ENCODE assay signal across 21 cellular contexts in genomic region chr17:40629850-40630249, GRCh38. TPM values are rescaled to one million over a fixed set of nuclear protein-coding genes. Genes with fewer than 3 reads are reported as not detected.
DNase-seq lines count a peak whose midpoint lies in the region; ATAC-seq and TF ChIP-seq lines count a peak whose summit lies in the region.
"Had no signal": no experiment of that assay in that cellular context is flagged by ENCODE, and none has a peak within 500 bp of the region (broad histone marks: within the 10 kb centered on the region; RNA-seq: fewer than 3 reads in every experiment).

No MANE protein-coding gene starts in this region.

- no peaks in the 10 kb centered on the region for H3K79me2 ChIP-seq in MM.1S (ENCODE audit: low read length)

- peaks cover 43% of the 10 kb centered on the region for H3K4me1 ChIP-seq in MM.1S (ENCODE audit: low read length)

- H3K27ac ChIP-seq in MM.1S (ENCODE audit: low read length) = peak overlapping the region; percentile 63; the same call in 1 of the 2 replicates
- H3K27ac ChIP-seq: BLaER1 had no signal

- intact Hi-C loops in Calu3 (cut with micrococcal nuclease; ENCODE audit: unreplicated experiment) = no loop called here

- H3K36me3 Mint-ChIP-seq in activated T-cell treated with anti-CD3 and anti-CD28 coated beads, Interleukin-2, amount 50 U/mL, for 4 hours (ENCODE audit: insufficient read depth) = peaks cover 40% of the 10 kb centered on the region
- H3K36me3 Mint-ChIP-seq in Calu3 (ENCODE audit: insufficient read depth, unreplicated experiment) = peaks cover 83% of the 10 kb centered on the region
- H3K36me3 Mint-ChIP-seq in activated naive CD8-positive, alpha-beta T cell treated with anti-CD3 and anti-CD28 coated beads for 36 hours = peaks cover 20% of the 10 kb centered on the region

- peaks cover 18% of the 10 kb centered on the region; the same call in 1 of the 2 replicates for H3K36me3 ChIP-seq in MM.1S (replicated peaks; ENCODE audit: insufficient read depth, low read length)

- peak overlapping the region; percentile 48 for H3K4me2 ChIP-seq in MM.1S (ENCODE audit: low read depth, low read length)
- H3K4me2 ChIP-seq: BLaER1 had no signal

- H3K9me2 ChIP-seq in MM.1S (replicated peaks; ENCODE audit: insufficient read depth, low read length) = no peaks in the 10 kb centered on the region

- CTCF ChIA-PET in Calu3 (lab: Charles Lee) = interaction anchor here (1.0 to 12.5 kb wide), 11 partner anchors 14 to 232 kb away, joined by 3 to 262 read pairs (median 4); partner anchors contain the start of genes KRT222 and SMARCE1

- H4K20me1 ChIP-seq in MM.1S (ENCODE audit: insufficient read depth, low read length) = no peaks in the 10 kb centered on the region

- no peaks in the 10 kb centered on the region for H3K9me3 Mint-ChIP-seq in activated T-cell treated with anti-CD3 and anti-CD28 coated beads, Interleukin-2, amount 50 U/mL, for 4 hours
- H3K9me3 Mint-ChIP-seq in Calu3 (ENCODE audit: low read depth, unreplicated experiment) = no peaks in the 10 kb centered on the region
- H3K9me3 Mint-ChIP-seq in activated naive CD8-positive, alpha-beta T cell treated with anti-CD3 and anti-CD28 coated beads for 36 hours = no peaks in the 10 kb centered on the region
- H3K9me3 Mint-ChIP-seq: CD4-positive, alpha-beta T cell had no signal

- H3K4me3 Mint-ChIP-seq in activated T-cell treated with anti-CD3 and anti-CD28 coated beads, Interleukin-2, amount 50 U/mL, for 4 hours = no peak overlapping the region
- no peak overlapping the region for H3K4me3 Mint-ChIP-seq in Calu3 (ENCODE audit: low read depth, unreplicated experiment)
- H3K4me3 Mint-ChIP-seq in activated naive CD8-positive, alpha-beta T cell treated with anti-CD3 and anti-CD28 coated beads for 36 hours = no peak overlapping the region
- H3K4me3 Mint-ChIP-seq: CD4-positive, alpha-beta T cell had no signal

- H3K9ac ChIP-seq in MM.1S (ENCODE audit: low read length) = peak overlapping the region; percentile 9; the same call in 1 of the 2 replicates
- H3K9ac ChIP-seq: BLaER1 had no signal

- H3K27me3 ChIP-seq in MM.1S (replicated peaks; ENCODE audit: insufficient read depth, low read length) = no peaks in the 10 kb centered on the region
- H3K27me3 ChIP-seq: BLaER1 had no signal

- H3K27ac Mint-ChIP-seq in Calu3 (ENCODE audit: unreplicated experiment) = no peak overlapping the region
- peak overlapping the region; percentile 73 for H3K27ac Mint-ChIP-seq in activated naive CD8-positive, alpha-beta T cell treated with anti-CD3 and anti-CD28 coated beads for 36 hours

- no TSS peak for BruUV-seq in Calu3 (replicated peaks; lab: Mats Ljungman, UMichigan)

- peak overlapping the region; percentile 12; the same call in 1 of the 2 replicates for H3K4me3 ChIP-seq in MM.1S (ENCODE audit: low read length)
- H3K4me3 ChIP-seq: BLaER1 had no signal

- peak; percentile 48 to 77 for ATAC-seq in activated T-cell treated with anti-CD3 and anti-CD28 coated beads, Interleukin-2, amount 50 U/mL, for 4 hours

- H3K27me3 Mint-ChIP-seq in activated T-cell treated with anti-CD3 and anti-CD28 coated beads, Interleukin-2, amount 50 U/mL, for 4 hours (ENCODE audit: low read depth) = no peaks in the 10 kb centered on the region
- H3K27me3 Mint-ChIP-seq in Calu3 (ENCODE audit: unreplicated experiment) = no peaks in the 10 kb centered on the region
- H3K27me3 Mint-ChIP-seq in activated naive CD8-positive, alpha-beta T cell treated with anti-CD3 and anti-CD28 coated beads for 36 hours = no peaks in the 10 kb centered on the region
- H3K27me3 Mint-ChIP-seq: CD4-positive, alpha-beta T cell had no signal

- H3F3A ChIP-seq in MM.1S (ENCODE audit: insufficient read depth, low read length) = peaks cover 36% of the 10 kb centered on the region

- H2AFZ ChIP-seq in MM.1S (ENCODE audit: low read length) = no peak overlapping the region

- TF ChIP-seq CTCF in Calu3 (IDR thresholded peaks at IDR 0.05; ENCODE audit: unreplicated experiment) = no peak
- no peak for TF ChIP-seq CTCF in MM.1S (IDR thresholded peaks at IDR 0.05; ENCODE audit: low read length)

- no peaks in the 10 kb centered on the region for H3K9me3 ChIP-seq in MM.1S (replicated peaks; ENCODE audit: insufficient read depth, low read length)
- H3K9me3 ChIP-seq: BLaER1 had no signal

- DNase-seq in activated T-cell treated with anti-CD3 and anti-CD28 coated beads, Interleukin-2, amount 50 U/mL, for 4 hours = no peak
- DNase-seq in activated T-cell treated with anti-CD3 and anti-CD28 coated beads, Interleukin-2, amount 50 U/mL, for 1 hour = no peak
- DNase-seq in Calu3 (peak; percentile 5), MM.1S (peak; percentile 56), NCI-H2196 treated with DMSO at 0.1 percent for 48 hours (lab: John Stamatoyannopoulos, UW; ENCODE audit: unreplicated experiment) (no peak), NCI-H526 (lab: John Stamatoyannopoulos, UW) (no peak)
- DNase-seq in activated naive CD8-positive, alpha-beta T cell treated with anti-CD3 and anti-CD28 coated beads for 36 hours = no peak
- DNase-seq: ACHN; CD4-positive, alpha-beta T cell; COR-L47; DMS 273 treated with DMSO at 0.1 percent for 48 hours; DMS79 treated with DMSO at 0.1 percent for 48 hours; IMR-90; MV-4-11; NCI-H1105 treated with DMSO at 0.1 percent for 48 hours; NCI-H2029 treated with DMSO at 0.1 percent for 48 hours; NCI-H345; NCI-H524; NCI-H82 had no signal

- peaks cover 16% of the 10 kb centered on the region for H3K4me1 Mint-ChIP-seq in activated T-cell treated with anti-CD3 and anti-CD28 coated beads, Interleukin-2, amount 50 U/mL, for 4 hours (ENCODE audit: low read depth)
- H3K4me1 Mint-ChIP-seq in Calu3 (ENCODE audit: low read depth, unreplicated experiment) = no peaks in the 10 kb centered on the region
- H3K4me1 Mint-ChIP-seq in activated naive CD8-positive, alpha-beta T cell treated with anti-CD3 and anti-CD28 coated beads for 36 hours = peaks cover 21% of the 10 kb centered on the region

RNA-seq across cellular contexts. Expression of gene SMARCE1, which starts 17.8 kb away (rescaled TPM):
- 100 to 1,000 TPM; 105 to 117 (median 106) TPM for total RNA-seq in activated T-cell treated with anti-CD3 and anti-CD28 coated beads, Interleukin-2, amount 50 U/mL, for 4 hours
- total RNA-seq in Calu3 (2022) = 755 and 768 TPM in 2 replicates
- total RNA-seq in activated naive CD8-positive, alpha-beta T cell treated with anti-CD3 and anti-CD28 coated beads for 36 hours = 100 to 1,000 TPM; 107 to 118 TPM

RNA-seq across cellular contexts. Expression of gene KRT222, which starts 35.1 kb away (rescaled TPM):
- not detected for total RNA-seq in activated T-cell treated with anti-CD3 and anti-CD28 coated beads, Interleukin-2, amount 50 U/mL, for 4 hours
- not detected in 2 replicates for total RNA-seq in Calu3 (2022)
- under 1 TPM in 1 of 2 experiments, not detected in 1; 0.22 TPM for total RNA-seq in activated naive CD8-positive, alpha-beta T cell treated with anti-CD3 and anti-CD28 coated beads for 36 hours
- total RNA-seq: CD4-positive, alpha-beta T cell; IMR-90; OCI-LY7 had no signal

Comparison
In these comparisons a context has a peak if more than half of its experiments do, and no peak if none do; other contexts are left out.
1. DNase-seq: peak in Calu3 (single experiment) and MM.1S (single experiment); none in activated T-cell treated with anti-CD3 and anti-CD28 coated beads, Interleukin-2, amount 50 U/mL, for 4 hours (single experiment), activated T-cell treated with anti-CD3 and anti-CD28 coated beads, Interleukin-2, amount 50 U/mL, for 1 hour (single experiment), activated naive CD8-positive, alpha-beta T cell treated with anti-CD3 and anti-CD28 coated beads for 36 hours (single experiment), NCI-H2196 treated with DMSO at 0.1 percent for 48 hours (single experiment) and NCI-H526 (0 of 2).